In genomic region chr7:3481435-3481834, GRCh38 we compare ENCODE assay signal across 16 cellular contexts.
DNase-seq lines count a peak whose midpoint lies in the region; ATAC-seq and TF ChIP-seq lines count a peak whose summit lies in the region.
"Had no signal": no experiment of that assay in that cellular context is flagged by ENCODE, and none has a peak within 500 bp of the region (broad histone marks: within the 10 kb centered on the region; RNA-seq: fewer than 3 reads in every experiment).

No MANE protein-coding gene starts in this region.

- no peak overlapping the region for H3K4me2 ChIP-seq in SK-N-SH

- POLR2A ChIA-PET in SK-N-SH (lab: Yijun Ruan, JAX) = no interaction called here

- no peaks in the 10 kb centered on the region for H3K79me2 ChIP-seq in SK-N-SH (ENCODE audit: insufficient read depth)

- H3K4me3 Mint-ChIP-seq in glutamatergic neuron (ENCODE audit: unreplicated experiment) = no peak overlapping the region
- H3K4me3 Mint-ChIP-seq in stimulated activated memory B cell treated with anti-CD40 and anti-IgM and Interleukin-4, amounts not matched to agents 10 μg/mL and 1 μg/mL and 100 μg/mL, for 72 hours = no peak overlapping the region
- H3K4me3 Mint-ChIP-seq: CD4-positive, alpha-beta T cell had no signal

- CTCF ChIA-PET in SK-N-SH (lab: Yijun Ruan, JAX) = interaction anchor here (0.6 to 3.2 kb wide), 20 partner anchors 10 to 1044 kb away, joined by 3 to 26 read pairs (median 4); no protein-coding TSS in a partner anchor

- no peaks in the 10 kb centered on the region for H3K36me3 ChIP-seq in spleen
- peaks cover 0 to 4% of the 10 kb centered on the region in 2 experiments for H3K36me3 ChIP-seq in SK-N-SH (replicated peaks in 1 of 2; ENCODE audit: control insufficient read depth in 1 of 2, insufficient read depth in 2 of 2, low read length in 1 of 2)

- TF ChIP-seq POLR2A in spleen (IDR thresholded peaks at IDR 0.05) = no peak

- no peak overlapping the region for H2AFZ ChIP-seq in SK-N-SH (ENCODE audit: low read depth)

- H3K4me3 ChIP-seq in spleen (no peak overlapping the region), SK-N-SH (ENCODE audit: low read depth in 2 of 2, low read length in 1 of 2) (no peak overlapping the region)

- H3K27me3 Mint-ChIP-seq in glutamatergic neuron (ENCODE audit: unreplicated experiment) = peaks cover 3% of the 10 kb centered on the region
- H3K27me3 Mint-ChIP-seq in stimulated activated memory B cell treated with anti-CD40 and anti-IgM and Interleukin-4, amounts not matched to agents 10 μg/mL and 1 μg/mL and 100 μg/mL, for 72 hours = no peaks in the 10 kb centered on the region
- H3K27me3 Mint-ChIP-seq: CD4-positive, alpha-beta T cell had no signal

- no peak for TF ChIP-seq EP300 in SK-N-SH (IDR thresholded peaks at IDR 0.05; ENCODE audit: borderline replicate concordance in 1 of 2, low read depth in 1 of 2, low read length in 1 of 2)

- H3F3A ChIP-seq in SK-N-SH (replicated peaks; ENCODE audit: insufficient read depth) = no peaks in the 10 kb centered on the region

- WGBS in spleen, 5 donors = 61 to 90% (median 67%) methylated on average over 4 of the region's 4 CpGs
- WGBS in SK-N-SH (ENCODE audit: low lambda C conversion rate) = 74% methylated on average over 4 of the region's 4 CpGs

- H3K27ac ChIP-seq in spleen = peak overlapping the region in 5 of 8 donors; percentile 22 to 48 (median 45)
- no peak overlapping the region for H3K27ac ChIP-seq in SK-N-SH (ENCODE audit: low read depth in 2 of 2, low read length in 1 of 2)
- H3K27ac ChIP-seq: C4-2B had no signal

- H3K4me1 Mint-ChIP-seq in glutamatergic neuron (ENCODE audit: low read depth, unreplicated experiment) = peaks cover 14% of the 10 kb centered on the region
- peaks cover 6% of the 10 kb centered on the region for H3K4me1 Mint-ChIP-seq in stimulated activated memory B cell treated with anti-CD40 and anti-IgM and Interleukin-4, amounts not matched to agents 10 μg/mL and 1 μg/mL and 100 μg/mL, for 72 hours

- H3K9me3 ChIP-seq in spleen (no peaks in the 10 kb centered on the region), SK-N-SH (no peaks in the 10 kb centered on the region)

- H3K27me3 ChIP-seq in spleen (replicated peaks in 1 of 7) = no peaks in the 10 kb centered on the region
- no peaks in the 10 kb centered on the region for H3K27me3 ChIP-seq in SK-N-SH (ENCODE audit: insufficient read depth)

- peaks cover 0 to 20% (median 1%) of the 10 kb centered on the region in 6 donors for H3K4me1 ChIP-seq in spleen
- peaks cover 0 to 7% of the 10 kb centered on the region in 2 experiments; a peak in 1 of 4 replicates for H3K4me1 ChIP-seq in SK-N-SH (ENCODE audit: control insufficient read depth in 1 of 2, insufficient read depth in 2 of 2, low read depth in 1 of 2, low read length in 1 of 2)

- ATAC-seq in stimulated activated memory B cell treated with anti-CD40 and anti-IgM and Interleukin-4, amounts not matched to agents 10 μg/mL and 1 μg/mL and 100 μg/mL, for 72 hours = no peak

- H3K27ac Mint-ChIP-seq in glutamatergic neuron (ENCODE audit: unreplicated experiment) = peak overlapping the region; percentile 28
- H3K27ac Mint-ChIP-seq in stimulated activated memory B cell treated with anti-CD40 and anti-IgM and Interleukin-4, amounts not matched to agents 10 μg/mL and 1 μg/mL and 100 μg/mL, for 72 hours = no peak overlapping the region
- H3K27ac Mint-ChIP-seq: CD4-positive, alpha-beta T cell had no signal

- no peaks in the 10 kb centered on the region for H3K36me3 Mint-ChIP-seq in glutamatergic neuron (ENCODE audit: unreplicated experiment)
- no peaks in the 10 kb centered on the region for H3K36me3 Mint-ChIP-seq in stimulated activated memory B cell treated with anti-CD40 and anti-IgM and Interleukin-4, amounts not matched to agents 10 μg/mL and 1 μg/mL and 100 μg/mL, for 72 hours

- H3K9me3 Mint-ChIP-seq in glutamatergic neuron (ENCODE audit: unreplicated experiment) = peaks cover 9% of the 10 kb centered on the region
- H3K9me3 Mint-ChIP-seq in stimulated activated memory B cell treated with anti-CD40 and anti-IgM and Interleukin-4, amounts not matched to agents 10 μg/mL and 1 μg/mL and 100 μg/mL, for 72 hours = no peaks in the 10 kb centered on the region
- H3K9me3 Mint-ChIP-seq: CD4-positive, alpha-beta T cell had no signal

- TF ChIP-seq CTCF in glutamatergic neuron (IDR thresholded peaks at IDR 0.05; ENCODE audit: partially characterized antibody, unreplicated experiment) = no peak
- TF ChIP-seq CTCF in spleen (IDR thresholded peaks at IDR 0.05 in 8 of 11, conservative IDR thresholded peaks at IDR 0.05 in 3 of 11) = no peak
- no peak for TF ChIP-seq CTCF in SK-N-SH (IDR thresholded peaks at IDR 0.05)

- no peak for TF ChIP-seq RAD21 in SK-N-SH (IDR thresholded peaks at IDR 0.05; ENCODE audit: low read length)

- intact Hi-C loops in spleen (cut with DNase I; ENCODE audit: low total_unique reads) = no loop called here

- H3K9ac ChIP-seq in SK-N-SH = no peak overlapping the region

- H4K20me1 ChIP-seq in SK-N-SH (ENCODE audit: insufficient read depth) = no peaks in the 10 kb centered on the region

- H3K9me2 ChIP-seq in SK-N-SH = no peaks in the 10 kb centered on the region

- DNase-seq in NCI-H146 treated with DMSO at 0.1 percent for 48 hours (lab: John Stamatoyannopoulos, UW; ENCODE audit: unreplicated experiment) (peak; percentile 22), glutamatergic neuron (no peak), spleen (no peak), SK-N-SH (no peak), NCI-H128 (lab: John Stamatoyannopoulos, UW; ENCODE audit: unreplicated experiment) (no peak)
- DNase-seq: ACHN; AML-193; Caco-2; CD4-positive, alpha-beta T cell; DMS153; DMS79; GDM1; GOT3; H7 had no signal

TF ChIP-seq in SK-N-SH, 30 proteins besides CTCF, POLR2A, EP300 and RAD21 (continues in another document):
- TF ChIP-seq RCOR1 (IDR thresholded peaks at IDR 0.05; ENCODE audit: low read length) (no peak), RXRA (IDR thresholded peaks at IDR 0.05; ENCODE audit: borderline replicate concordance, low read depth) (no peak), NRF1 (IDR thresholded peaks at IDR 0.05; ENCODE audit: low read depth, low read length) (no peak), SMC3 (IDR thresholded peaks at IDR 0.05; ENCODE audit: low read depth, low read length) (no peak), RFX5 (IDR thresholded peaks at IDR 0.05; ENCODE audit: low read length) (no peak), SIN3A (IDR thresholded peaks at IDR 0.05; ENCODE audit: borderline replicate concordance, low read depth, low read length) (no peak), GABPA (IDR thresholded peaks at IDR 0.05; ENCODE audit: low read depth) (no peak), ELF1 (IDR thresholded peaks at IDR 0.05) (no peak), FOXM1 (IDR thresholded peaks at IDR 0.05; ENCODE audit: low read depth) (no peak), TEAD4 (IDR thresholded peaks at IDR 0.05; ENCODE audit: borderline replicate concordance, insufficient read depth) (no peak), ZBTB33 (IDR thresholded peaks at IDR 0.05; ENCODE audit: borderline replicate concordance, low read depth) (no peak), EZH2phosphoT487 (IDR thresholded peaks at IDR 0.05; ENCODE audit: borderline replicate concordance, low read depth) (no peak), POLR2AphosphoS5 (IDR thresholded peaks at IDR 0.05; ENCODE audit: low read depth, low read length) (no peak)
- TF ChIP-seq, protein P1, sequence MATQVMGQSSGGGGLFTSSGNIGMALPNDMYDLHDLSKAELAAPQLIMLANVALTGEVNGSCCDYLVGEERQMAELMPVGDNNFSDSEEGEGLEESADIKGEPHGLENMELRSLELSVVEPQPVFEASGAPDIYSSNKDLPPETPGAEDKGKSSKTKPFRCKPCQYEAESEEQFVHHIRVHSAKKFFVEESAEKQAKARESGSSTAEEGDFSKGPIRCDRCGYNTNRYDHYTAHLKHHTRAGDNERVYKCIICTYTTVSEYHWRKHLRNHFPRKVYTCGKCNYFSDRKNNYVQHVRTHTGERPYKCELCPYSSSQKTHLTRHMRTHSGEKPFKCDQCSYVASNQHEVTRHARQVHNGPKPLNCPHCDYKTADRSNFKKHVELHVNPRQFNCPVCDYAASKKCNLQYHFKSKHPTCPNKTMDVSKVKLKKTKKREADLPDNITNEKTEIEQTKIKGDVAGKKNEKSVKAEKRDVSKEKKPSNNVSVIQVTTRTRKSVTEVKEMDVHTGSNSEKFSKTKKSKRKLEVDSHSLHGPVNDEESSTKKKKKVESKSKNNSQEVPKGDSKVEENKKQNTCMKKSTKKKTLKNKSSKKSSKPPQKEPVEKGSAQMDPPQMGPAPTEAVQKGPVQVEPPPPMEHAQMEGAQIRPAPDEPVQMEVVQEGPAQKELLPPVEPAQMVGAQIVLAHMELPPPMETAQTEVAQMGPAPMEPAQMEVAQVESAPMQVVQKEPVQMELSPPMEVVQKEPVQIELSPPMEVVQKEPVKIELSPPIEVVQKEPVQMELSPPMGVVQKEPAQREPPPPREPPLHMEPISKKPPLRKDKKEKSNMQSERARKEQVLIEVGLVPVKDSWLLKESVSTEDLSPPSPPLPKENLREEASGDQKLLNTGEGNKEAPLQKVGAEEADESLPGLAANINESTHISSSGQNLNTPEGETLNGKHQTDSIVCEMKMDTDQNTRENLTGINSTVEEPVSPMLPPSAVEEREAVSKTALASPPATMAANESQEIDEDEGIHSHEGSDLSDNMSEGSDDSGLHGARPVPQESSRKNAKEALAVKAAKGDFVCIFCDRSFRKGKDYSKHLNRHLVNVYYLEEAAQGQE (IDR thresholded peaks at IDR 0.05; ENCODE audit: low read depth, low read length) = no peak

Comparison
In these comparisons a context has a peak if more than half of its experiments do, and no peak if none do; other contexts are left out.
1. H3K27ac ChIP-seq: peak in spleen (5 of 8); none in SK-N-SH (0 of 2).